Comparison of ENCODE assay signal across 23 cellular contexts in the genomic region with DNA sequence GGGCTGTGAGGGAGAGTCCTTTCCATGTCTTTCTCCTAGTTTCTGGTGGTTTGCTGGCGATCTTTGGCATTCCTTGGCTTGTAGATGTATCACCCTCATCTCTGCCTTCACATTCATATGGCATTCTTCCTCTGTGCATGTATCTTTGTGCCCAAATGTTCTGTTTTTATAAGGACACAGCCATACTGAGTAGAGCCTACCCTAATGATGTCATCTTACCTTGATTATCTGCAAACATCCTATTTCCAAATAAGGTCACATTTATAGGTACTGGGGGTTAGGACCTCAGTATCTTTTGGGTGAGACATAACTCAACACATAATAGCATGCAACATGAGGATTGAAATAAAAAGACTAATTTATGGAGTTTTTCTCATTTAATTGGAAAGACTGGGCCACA.
"Had no signal": no experiment of that assay in that cellular context is flagged by ENCODE, and none has a peak within 500 bp of the region (broad histone marks: within the 10 kb centered on the region; RNA-seq: fewer than 3 reads in every experiment).

No MANE protein-coding gene starts in this region.

- H3K4me2 ChIP-seq: hepatocyte had no signal

- H2AFZ ChIP-seq: hepatocyte had no signal

- ATAC-seq: foreskin keratinocyte; gastroesophageal sphincter; heart left ventricle; left lung; left ventricle myocardium superior; lower lobe of right lung; naive thymus-derived CD4-positive, alpha-beta T cell had no signal

- H3K4me3 ChIP-seq: coronary artery, dorsolateral prefrontal cortex, esophagus muscularis mucosa, gastroesophageal sphincter, heart left ventricle, hepatocyte, left lung, lower lobe of right lung had no signal

- FAIRE-seq: colon, endothelial cell of umbilical vein, frontal cortex, kidney had no signal

- H3K27ac Mint-ChIP-seq: immature natural killer cell; mesothelial cell of epicardium; naive thymus-derived CD4-positive, alpha-beta T cell had no signal

- H3K27ac ChIP-seq: coronary artery, dorsolateral prefrontal cortex, esophagus muscularis mucosa, foreskin keratinocyte, gastroesophageal sphincter, heart left ventricle, hepatocyte, left lung, lower lobe of right lung had no signal

- H3K27me3 ChIP-seq: dorsolateral prefrontal cortex, esophagus muscularis mucosa, foreskin keratinocyte, gastroesophageal sphincter, hepatocyte had no signal

- H3K9me3 ChIP-seq: esophagus muscularis mucosa, gastroesophageal sphincter, heart left ventricle, left lung, lower lobe of right lung had no signal

- H3K4me3 Mint-ChIP-seq: immature natural killer cell; mesothelial cell of epicardium; naive thymus-derived CD4-positive, alpha-beta T cell had no signal

- H3K9me3 Mint-ChIP-seq: mesothelial cell of epicardium; naive thymus-derived CD4-positive, alpha-beta T cell had no signal

- H3K36me3 Mint-ChIP-seq: mesothelial cell of epicardium; naive thymus-derived CD4-positive, alpha-beta T cell had no signal

- H3K36me3 ChIP-seq: esophagus muscularis mucosa, gastroesophageal sphincter, heart left ventricle, left lung, lower lobe of right lung had no signal

- DNase-seq: dermis blood vessel endothelial cell; dorsolateral prefrontal cortex; effector CD4-positive, alpha-beta T cell; effector memory CD4-positive, alpha-beta T cell; foreskin keratinocyte; heart left ventricle; immature natural killer cell; islet precursor cell; kidney; kidney glomerular epithelial cell; left lung; left ventricle myocardium superior; lower lobe of right lung; mesenchymal stem cell; naive thymus-derived CD4-positive, alpha-beta T cell had no signal
